In genomic region chr14:23145794-23146422, GRCh38 we compare ENCODE assay signal across 18 cellular contexts. TPM values are rescaled to one million over a fixed set of nuclear protein-coding genes. Genes with fewer than 3 reads are reported as not detected.
DNase-seq lines count a peak whose midpoint lies in the region; ATAC-seq and TF ChIP-seq lines count a peak whose summit lies in the region.
"Had no signal": no experiment of that assay in that cellular context is flagged by ENCODE, and none has a peak within 500 bp of the region (broad histone marks: within the 10 kb centered on the region; RNA-seq: fewer than 3 reads in every experiment).

No MANE protein-coding gene starts in this region.

- no peak overlapping the region for H4K91ac ChIP-seq in mesenchymal stem cell (ENCODE audit: low read length)

- H3K9me3 Mint-ChIP-seq in endodermal cell = peaks cover 7% of the 10 kb centered on the region
- H3K9me3 Mint-ChIP-seq in activated naive CD4-positive, alpha-beta T cell treated with anti-CD3 and anti-CD28 coated beads for 36 hours = no peaks in the 10 kb centered on the region
- H3K9me3 Mint-ChIP-seq: memory B cell had no signal

- intact Hi-C loops in tibial artery (cut with DNase I; ENCODE audit: low total_unique reads) = no loop called here
- intact Hi-C loops in activated naive CD4-positive, alpha-beta T cell treated with anti-CD3 and anti-CD28 coated beads for 36 hours (cut with micrococcal nuclease) = no loop called here

- peaks cover 20% of the 10 kb centered on the region for H3K4me1 Mint-ChIP-seq in endodermal cell
- H3K4me1 Mint-ChIP-seq in activated naive CD4-positive, alpha-beta T cell treated with anti-CD3 and anti-CD28 coated beads for 36 hours (ENCODE audit: low read depth) = no peaks in the 10 kb centered on the region

- no peak for TF ChIP-seq CTCF in endodermal cell (conservative IDR thresholded peaks at IDR 0.05)
- no peak for TF ChIP-seq CTCF in tibial artery (IDR thresholded peaks at IDR 0.05)
- TF ChIP-seq CTCF in RWPE1 (conservative IDR thresholded peaks at IDR 0.05; ENCODE audit: low read depth) = no peak

- H3K4ac ChIP-seq in mesenchymal stem cell (ENCODE audit: low read depth in 1 of 2, low read length in 2 of 2) = no peak overlapping the region

- ATAC-seq in HG02885 (IDR thresholded peaks at IDR 0.05; ENCODE audit: poor library complexity, unreplicated experiment) = no peak
- ATAC-seq: pancreas had no signal

- H3K9me3 ChIP-seq in endodermal cell (ENCODE audit: control insufficient read depth, low read length) = no peaks in the 10 kb centered on the region
- H3K9me3 ChIP-seq in mesenchymal stem cell (ENCODE audit: control insufficient read depth, low read length) = no peaks in the 10 kb centered on the region
- H3K9me3 ChIP-seq in tibial artery = no peaks in the 10 kb centered on the region
- H3K9me3 ChIP-seq: pancreas had no signal

- H3K27me3 Mint-ChIP-seq in endodermal cell (ENCODE audit: insufficient read depth) = peaks cover 4% of the 10 kb centered on the region
- no peaks in the 10 kb centered on the region for H3K27me3 Mint-ChIP-seq in activated naive CD4-positive, alpha-beta T cell treated with anti-CD3 and anti-CD28 coated beads for 36 hours (ENCODE audit: low read depth)

- H3K23ac ChIP-seq in mesenchymal stem cell (ENCODE audit: low read length in 2 of 2) = no peak overlapping the region

- CTCF ChIA-PET in RWPE1 (lab: Yijun Ruan, JAX) = interaction anchor here (1.6 kb wide), 1 partner anchor 25 kb away, joined by 6 read pairs; no protein-coding TSS in a partner anchor
- CTCF ChIA-PET in activated naive CD4-positive, alpha-beta T cell treated with anti-CD3 and anti-CD28 coated beads for 36 hours (lab: Charles Lee) = interaction anchor here (0.6 to 1.0 kb wide), 2 partner anchors 69 to 173 kb away, joined by 3 read pairs; no protein-coding TSS in a partner anchor

- H3K14ac ChIP-seq in mesenchymal stem cell (ENCODE audit: low read length in 2 of 2) = no peak overlapping the region

- WGBS in endodermal cell (ENCODE audit: insufficient coverage in 1 of 2, insufficient read length in 1 of 2), 2 experiments = 79% methylated on average over 3 to 4 of the region's 4 CpGs
- WGBS in mesenchymal stem cell = 36% methylated on average over 3 of the region's 4 CpGs

- peak; percentile 60 for DNase-seq in NCI-H226
- no peak for DNase-seq in endodermal cell
- peak; percentile 82 for DNase-seq in mesenchymal stem cell
- no peak for DNase-seq in tibial artery
- no peak for DNase-seq in activated CD4-positive, alpha-beta T cell treated with anti-CD3 and anti-CD28 coated beads for 4 hours
- no peak for DNase-seq in RWPE1 (ENCODE audit: low spot score)
- no peak for DNase-seq in activated naive CD4-positive, alpha-beta T cell treated with anti-CD3 and anti-CD28 coated beads for 36 hours
- DNase-seq: activated CD4-positive, alpha-beta T cell treated with anti-CD3 and anti-CD28 coated beads, Interleukin-2, amount 50 U/mL, for 1 hour; GF-D8; GOT3; stimulated activated CD4-positive, alpha-beta T cell treated with anti-CD3 and anti-CD28 coated beads, Interleukin-2, amount 100 ng/mL, for 24 hours had no signal

- H3K36me3 Mint-ChIP-seq in endodermal cell (ENCODE audit: low read depth) = peaks cover 9% of the 10 kb centered on the region
- H3K36me3 Mint-ChIP-seq in activated naive CD4-positive, alpha-beta T cell treated with anti-CD3 and anti-CD28 coated beads for 36 hours (ENCODE audit: low read depth) = no peaks in the 10 kb centered on the region
- H3K36me3 Mint-ChIP-seq: CD14-positive monocyte had no signal

- H2AFZ ChIP-seq in mesenchymal stem cell (ENCODE audit: low read depth, low read length) = no peak overlapping the region

- no peak overlapping the region for H2BK15ac ChIP-seq in mesenchymal stem cell (ENCODE audit: low read depth, poor library complexity, severe bottlenecking)

- H4K8ac ChIP-seq in mesenchymal stem cell (ENCODE audit: low read length) = no peak overlapping the region

- no peaks in the 10 kb centered on the region for H3K79me1 ChIP-seq in mesenchymal stem cell (replicated peaks; ENCODE audit: low read length, poor library complexity, severe bottlenecking)

- H2BK12ac ChIP-seq in mesenchymal stem cell (ENCODE audit: low read length in 2 of 2) = no peak overlapping the region

- H3K4me2 ChIP-seq in mesenchymal stem cell (ENCODE audit: low read length, poor library complexity, severe bottlenecking) = no peak overlapping the region

- H3K27me3 ChIP-seq in endodermal cell (ENCODE audit: control insufficient read depth, insufficient read depth, low read length, poor library complexity, severe bottlenecking) (peaks cover 22% of the 10 kb centered on the region), mesenchymal stem cell (ENCODE audit: control insufficient read depth in 1 of 2, insufficient read depth in 1 of 2, low read length in 2 of 2) (peaks cover 0 to 9% of the 10 kb centered on the region in 2 experiments), tibial artery (no peaks in the 10 kb centered on the region)
- H3K27me3 ChIP-seq: pancreas had no signal

- H3K9ac ChIP-seq in endodermal cell (ENCODE audit: extremely low read depth, low read length, poor library complexity, severe bottlenecking) (no peak overlapping the region), mesenchymal stem cell (ENCODE audit: low read length) (peak overlapping the region; percentile 46)

- no peak overlapping the region for H2AK5ac ChIP-seq in mesenchymal stem cell (ENCODE audit: low read length, severe bottlenecking)

- H3K36me3 ChIP-seq in endodermal cell (ENCODE audit: control insufficient read depth, insufficient read depth, low read length) = no peaks in the 10 kb centered on the region
- H3K36me3 ChIP-seq in mesenchymal stem cell (ENCODE audit: control insufficient read depth in 1 of 2, insufficient read depth in 2 of 2, low read depth in 1 of 2, low read length in 2 of 2) = peaks cover 0 to 27% of the 10 kb centered on the region in 2 experiments
- peaks cover 0 to 22% (median 14%) of the 10 kb centered on the region in 3 donors for H3K36me3 ChIP-seq in tibial artery
- H3K36me3 ChIP-seq: pancreas had no signal

- peak overlapping the region; percentile 84 for H3K27ac Mint-ChIP-seq in endodermal cell
- no peak overlapping the region for H3K27ac Mint-ChIP-seq in activated naive CD4-positive, alpha-beta T cell treated with anti-CD3 and anti-CD28 coated beads for 36 hours
- H3K27ac Mint-ChIP-seq: memory B cell had no signal

- no peak overlapping the region for H3K27ac ChIP-seq in endodermal cell (ENCODE audit: low read depth, low read length)
- no peak overlapping the region for H3K27ac ChIP-seq in mesenchymal stem cell (ENCODE audit: low read length, poor library complexity, severe bottlenecking)
- H3K27ac ChIP-seq in tibial artery = peak overlapping the region; percentile 77 to 91
- H3K27ac ChIP-seq in RWPE1 = no peak overlapping the region; the same call in 1 of the 2 replicates
- H3K27ac ChIP-seq: pancreas had no signal

- no peak overlapping the region for H3K18ac ChIP-seq in mesenchymal stem cell (ENCODE audit: low read depth in 1 of 2, low read length in 2 of 2)

- no peak overlapping the region for H2BK5ac ChIP-seq in mesenchymal stem cell (ENCODE audit: low read depth, low read length, poor library complexity, severe bottlenecking)

- H3K4me1 ChIP-seq in endodermal cell (ENCODE audit: control insufficient read depth, insufficient read depth, low read length) = peaks cover 4% of the 10 kb centered on the region
- H3K4me1 ChIP-seq in mesenchymal stem cell (ENCODE audit: control insufficient read depth, insufficient read depth, low read depth, low read length) = no peaks in the 10 kb centered on the region
- H3K4me1 ChIP-seq in tibial artery = peaks cover 0 to 95% (median 51%) of the 10 kb centered on the region in 4 donors

- no peak overlapping the region for H3K4me3 ChIP-seq in endodermal cell (ENCODE audit: low read length)
- H3K4me3 ChIP-seq in mesenchymal stem cell (ENCODE audit: insufficient read depth in 1 of 2, low read depth in 1 of 2, low read length in 2 of 2) = no peak overlapping the region
- H3K4me3 ChIP-seq in tibial artery = no peak overlapping the region
- H3K4me3 ChIP-seq: pancreas had no signal

- POLR2A ChIA-PET in RWPE1 (lab: Yijun Ruan, JAX; ENCODE audit: low non-redundant PET) = no interaction called here

- no peak overlapping the region for H2BK120ac ChIP-seq in mesenchymal stem cell (ENCODE audit: low read depth, low read length)

- H3K4me3 Mint-ChIP-seq in endodermal cell = no peak overlapping the region
- no peak overlapping the region for H3K4me3 Mint-ChIP-seq in activated naive CD4-positive, alpha-beta T cell treated with anti-CD3 and anti-CD28 coated beads for 36 hours
- H3K4me3 Mint-ChIP-seq: CD14-positive monocyte, memory B cell had no signal

RNA-seq across cellular contexts. Expression of gene CEBPE, which starts 26.9 kb away (rescaled TPM):
- not detected for total RNA-seq in endodermal cell
- not detected for polyA plus RNA-seq in endodermal cell (2013, experiment 1 of 2)
- not detected for polyA plus RNA-seq in endodermal cell (2013, experiment 2 of 2)
- not detected for polyA plus RNA-seq in mesenchymal stem cell (2013, experiment 1 of 2)
- not detected for polyA plus RNA-seq in mesenchymal stem cell (2013, experiment 2 of 2)
- under 1 TPM; 0.37 to 0.43 TPM for total RNA-seq in activated naive CD4-positive, alpha-beta T cell treated with anti-CD3 and anti-CD28 coated beads for 36 hours
- total RNA-seq: M059J, pancreas had no signal
- polyA plus RNA-seq: pancreas had no signal

RNA-seq across cellular contexts. Expression of gene SLC7A8, which starts 37.6 kb away (rescaled TPM):
- 10 to 100 TPM; 47.6 to 48.9 TPM for total RNA-seq in endodermal cell
- polyA plus RNA-seq in endodermal cell (2013, experiment 1 of 2) = 25.0 TPM
- 20.3 TPM for polyA plus RNA-seq in endodermal cell (2013, experiment 2 of 2)
- 3.8 TPM for polyA plus RNA-seq in mesenchymal stem cell (2013, experiment 1 of 2)
- 3.5 TPM for polyA plus RNA-seq in mesenchymal stem cell (2013, experiment 2 of 2)
- 1 to 10 TPM in 1 of 2 experiments, under 1 TPM in 1; 0.79 to 1.1 TPM for total RNA-seq in activated naive CD4-positive, alpha-beta T cell treated with anti-CD3 and anti-CD28 coated beads for 36 hours

RNA-seq across cellular contexts. Expression of gene CIROP, which starts 41.1 kb away (rescaled TPM):
- 1 to 10 TPM in 1 of 2 donors, under 1 TPM in 1; 0.64 to 1.4 TPM for total RNA-seq in endodermal cell
- not detected for polyA plus RNA-seq in endodermal cell (2013, experiment 1 of 2)
- not detected for polyA plus RNA-seq in endodermal cell (2013, experiment 2 of 2)
- polyA plus RNA-seq in mesenchymal stem cell (2013, experiment 1 of 2) = not detected
- not detected for polyA plus RNA-seq in mesenchymal stem cell (2013, experiment 2 of 2)
- not detected for total RNA-seq in activated naive CD4-positive, alpha-beta T cell treated with anti-CD3 and anti-CD28 coated beads for 36 hours
- total RNA-seq: M059J; OCI-LY7; pancreas; T-helper 1 cell treated with Interleukin-12 subunit alpha and Interleukin-12 subunit beta and Interleukin-4 antibody, amounts not matched to agents 30 ng/mL and 1 ng/mL, for 36 hours had no signal
- polyA plus RNA-seq: CD14-positive monocyte, pancreas had no signal

RNA-seq across cellular contexts. Expression of gene C14orf119, which starts 50.6 kb away (rescaled TPM):
- 10 to 100 TPM; 76.7 to 82.9 TPM for total RNA-seq in endodermal cell
- polyA plus RNA-seq in endodermal cell (2013, experiment 1 of 2) = 61.4 TPM
- polyA plus RNA-seq in endodermal cell (2013, experiment 2 of 2) = 63.7 TPM
- polyA plus RNA-seq in mesenchymal stem cell (2013, experiment 1 of 2) = 50.4 TPM
- 51.9 TPM for polyA plus RNA-seq in mesenchymal stem cell (2013, experiment 2 of 2)
- 10 to 100 TPM; 39.8 to 44.2 TPM for total RNA-seq in activated naive CD4-positive, alpha-beta T cell treated with anti-CD3 and anti-CD28 coated beads for 36 hours

RNA-seq across cellular contexts. Expression of gene ACIN1, which starts 51.0 kb away (rescaled TPM):
- 100 to 1,000 TPM; 314 to 367 TPM for total RNA-seq in endodermal cell
- 253 TPM for polyA plus RNA-seq in endodermal cell (2013, experiment 1 of 2)
- 214 TPM for polyA plus RNA-seq in endodermal cell (2013, experiment 2 of 2)
- polyA plus RNA-seq in mesenchymal stem cell (2013, experiment 1 of 2) = 96.0 TPM
- 87.5 TPM for polyA plus RNA-seq in mesenchymal stem cell (2013, experiment 2 of 2)
- 100 to 1,000 TPM; 152 to 156 TPM for total RNA-seq in activated naive CD4-positive, alpha-beta T cell treated with anti-CD3 and anti-CD28 coated beads for 36 hours

Comparison
In these comparisons a context has a peak if more than half of its experiments do, and no peak if none do; other contexts are left out.
1. DNase-seq: peak in NCI-H226 (single experiment) and mesenchymal stem cell (single experiment); none in endodermal cell (single experiment), tibial artery (0 of 2), activated CD4-positive, alpha-beta T cell treated with anti-CD3 and anti-CD28 coated beads for 4 hours (0 of 2), RWPE1 (single experiment) and activated naive CD4-positive, alpha-beta T cell treated with anti-CD3 and anti-CD28 coated beads for 36 hours (single experiment).
2. H3K27ac ChIP-seq: peak in tibial artery (2 of 2); none in endodermal cell (single experiment), mesenchymal stem cell (single experiment) and RWPE1 (single experiment).
3. RNA of gene SLC7A8, which starts 37.6 kb away (total RNA-seq): 47.6 to 48.9 TPM in endodermal cell; 0.79 to 1.1 TPM in activated naive CD4-positive, alpha-beta T cell treated with anti-CD3 and anti-CD28 coated beads for 36 hours; every median in the first group is over 10 times any median in the second.